ENCODE assay signal across 8 cellular contexts in the genomic region with DNA sequence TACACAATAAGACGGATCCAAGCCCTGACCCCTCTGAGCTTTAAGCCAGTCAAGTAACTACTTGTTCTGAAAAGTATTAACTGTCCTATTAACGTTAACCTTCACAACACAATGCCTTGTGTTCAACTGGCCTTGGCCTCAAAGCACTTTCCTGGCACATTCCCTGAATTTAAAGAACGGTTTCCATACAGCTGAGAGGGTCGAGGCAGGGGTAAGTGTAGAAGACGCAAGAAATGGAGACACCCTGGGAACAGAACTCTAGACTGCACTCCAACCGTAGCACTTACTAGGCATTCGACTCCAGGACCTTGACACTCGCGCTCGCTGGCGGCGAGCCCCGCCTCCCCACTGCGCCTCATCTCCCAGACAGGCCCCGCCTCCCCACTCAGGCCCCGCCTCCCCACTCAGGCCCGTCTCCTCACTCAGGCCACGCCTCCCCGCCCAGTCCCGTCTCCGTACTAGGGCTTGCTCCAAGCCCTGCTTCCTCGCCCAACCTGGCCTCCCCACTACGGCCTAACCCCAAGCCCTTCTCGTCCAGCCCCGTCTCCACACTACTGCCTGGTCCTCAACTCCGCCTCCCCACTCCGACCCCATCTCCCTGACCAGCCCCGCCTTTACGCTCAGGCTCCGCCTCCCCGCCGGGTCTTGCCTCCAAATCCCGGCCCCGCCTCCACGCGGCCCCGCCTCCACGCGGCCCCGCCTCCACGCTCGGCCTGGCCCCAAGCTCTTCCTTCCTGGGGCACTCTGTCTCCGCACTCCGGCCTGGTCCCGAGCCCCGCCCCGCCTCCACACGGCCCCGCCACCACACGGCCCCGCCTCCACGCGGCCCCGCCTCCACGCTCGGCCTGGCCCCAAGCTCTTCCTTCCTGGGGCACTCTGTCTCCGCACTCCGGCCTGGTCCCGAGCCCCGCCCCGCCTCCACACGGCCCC. TPM values are rescaled to one million over a fixed set of nuclear protein-coding genes. Genes with fewer than 3 reads are reported as not detected.
A peak's percentile ranks its signal among the peaks of the same experiment; 100 is the strongest.
DNase-seq lines count a peak whose midpoint lies in the region; ATAC-seq and TF ChIP-seq lines count a peak whose summit lies in the region.

No MANE protein-coding gene starts in this region.

- H3K27me3 ChIP-seq in muscle layer of colon (ENCODE audit: control insufficient read depth in 1 of 2, insufficient read depth in 2 of 2, low read length in 2 of 2), result no peaks in the 10 kb centered on the region

- DNase-seq in DMS 273 treated with DMSO at 0.1 percent for 48 hours (lab: John Stamatoyannopoulos, UW) (peak; percentile 89), OCI-M2 (lab: John Stamatoyannopoulos, UW; ENCODE audit: unreplicated experiment) (peak; percentile 63), erythroblast (lab: John Stamatoyannopoulos, UW) (peak; percentile 97 to 99)
- peak; percentile 85 for DNase-seq in Jurkat, Clone E6-1 (ENCODE audit: low read depth, low spot score)
- peak; percentile 98 for DNase-seq in activated T-cell treated with anti-CD3 and anti-CD28 coated beads, Interleukin-2, amount 50 U/mL, for 1 hour
- peak; percentile 98 for DNase-seq in stimulated activated CD8-positive, alpha-beta memory T cell treated with anti-CD3 and anti-CD28 coated beads, Interleukin-4, amount 100 ng/mL, for 48 hours

- H3K9me3 ChIP-seq in muscle layer of colon (ENCODE audit: low read length), result no peaks in the 10 kb centered on the region

- TF ChIP-seq POLR2A in erythroblast (IDR thresholded peaks at IDR 0.05; ENCODE audit: low read length), result peak; percentile 57

- no peak overlapping the region for H3K9ac ChIP-seq in muscle layer of colon (ENCODE audit: low read length)

- peak overlapping the region; percentile 88 for H3K27ac ChIP-seq in muscle layer of colon (ENCODE audit: low read depth, low read length)

- peak overlapping the region; percentile 63 for H3K4me3 ChIP-seq in Jurkat, Clone E6-1 (ENCODE audit: low read length)
- H3K4me3 ChIP-seq in muscle layer of colon (ENCODE audit: low read depth in 1 of 2, low read length in 2 of 2), result peak overlapping the region; percentile 39 to 59

- no peaks in the 10 kb centered on the region for H3K36me3 ChIP-seq in muscle layer of colon (ENCODE audit: insufficient read depth, low read length)

- H3K4me1 ChIP-seq in muscle layer of colon (ENCODE audit: insufficient read depth, low read length), result peaks cover 18% of the 10 kb centered on the region

- peak; percentile 65 for ATAC-seq in GM21576 (IDR thresholded peaks at IDR 0.05; ENCODE audit: unreplicated experiment)

RNA-seq across cellular contexts. Expression of a gene that starts 0.9 kb away (rescaled TPM):
- polyA plus RNA-seq in Jurkat, Clone E6-1 (2012; ENCODE audit: insufficient read depth, insufficient read length), result 12.6 TPM

Comparison
In these comparisons a context has a peak if more than half of its experiments do, and no peak if none do; other contexts are left out.
1. Peak in every context shown above with its lines: DNase-seq, ATAC-seq, H3K4me3 ChIP-seq and H3K27ac ChIP-seq.